ENCODE assay signal across 8 cellular contexts in the genomic region with DNA sequence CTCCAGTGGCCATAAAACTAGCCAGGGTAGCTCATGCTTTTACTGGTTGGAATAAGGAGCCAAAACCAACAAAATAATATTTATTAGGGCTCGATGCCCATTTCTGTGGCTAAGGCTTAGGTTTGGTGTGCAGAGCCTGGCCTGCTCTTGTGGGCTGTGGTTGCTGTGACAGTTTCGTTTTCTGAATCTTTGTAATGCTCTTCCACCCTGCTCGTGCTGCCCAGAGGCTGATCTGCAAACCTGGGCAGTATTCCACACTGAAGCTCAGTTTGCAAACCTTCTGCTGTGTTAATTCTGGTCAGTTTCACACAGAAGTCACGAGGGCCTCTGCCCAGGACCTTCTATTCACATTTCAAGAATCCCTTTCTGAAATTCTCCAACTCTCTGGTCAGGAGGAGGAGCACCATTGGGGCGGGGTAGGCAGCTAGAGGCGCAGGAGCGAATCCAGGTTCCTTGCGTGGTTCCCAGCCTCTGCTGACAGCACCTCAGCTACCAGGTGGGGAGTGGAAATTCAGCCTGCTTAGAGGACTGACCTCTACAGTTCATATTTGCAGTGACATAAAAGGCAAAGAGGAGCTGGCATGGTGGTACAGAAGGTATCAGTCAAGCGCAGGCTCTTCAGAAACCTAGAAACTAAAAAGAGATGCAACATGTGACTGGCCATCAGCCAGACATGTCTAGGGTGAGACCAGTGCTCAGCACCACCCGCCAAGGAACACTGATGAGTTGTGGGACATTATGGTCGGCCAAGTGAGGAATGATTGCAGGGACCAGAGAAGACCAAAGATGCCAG. TPM values are rescaled to one million over a fixed set of nuclear protein-coding genes. Genes with fewer than 3 reads are reported as not detected.
DNase-seq lines count a peak whose midpoint lies in the region; ATAC-seq and TF ChIP-seq lines count a peak whose summit lies in the region.

No MANE protein-coding gene starts in this region.

- DNase-seq in GM23338 (ENCODE audit: low spot score) (no peak), transverse colon (no peak), NCI-H2107 treated with DMSO at 0.1 percent for 48 hours (lab: John Stamatoyannopoulos, UW; ENCODE audit: unreplicated experiment) (no peak)
- no peak for DNase-seq in stimulated activated CD8-positive, alpha-beta memory T cell treated with anti-CD3 and anti-CD28 coated beads, Interleukin-4, amount 100 ng/mL, for 48 hours

- no peaks in the 10 kb centered on the region for H3F3A ChIP-seq in GM23338 (replicated peaks; ENCODE audit: low read depth)

- no peaks in the 10 kb centered on the region for H3K36me3 ChIP-seq in GM23338 (ENCODE audit: insufficient read depth)
- H3K36me3 ChIP-seq in transverse colon = peaks cover 0 to 18% (median 0%) of the 10 kb centered on the region in 4 donors

- no peak overlapping the region for H3K27ac Mint-ChIP-seq in GM23338

- H3K4me3 ChIP-seq in skin epidermis (peak overlapping the region in 1 of 7 experiments; percentile 4), GM23338 (no peak overlapping the region), transverse colon (no peak overlapping the region)

- H3K4me1 ChIP-seq in GM23338 (ENCODE audit: insufficient read depth) (no peaks in the 10 kb centered on the region; the same call in 1 of the 2 replicates), transverse colon (peaks cover 1 to 35% (median 8%) of the 10 kb centered on the region in 4 donors)

- H3K4me2 ChIP-seq in GM23338 = no peak overlapping the region

- TF ChIP-seq POLR2A in transverse colon (IDR thresholded peaks at IDR 0.05) = no peak

- no peaks in the 10 kb centered on the region for H3K9me3 ChIP-seq in transverse colon

- H4K20me1 ChIP-seq in GM23338 (replicated peaks; ENCODE audit: insufficient read depth) = peaks cover 3% of the 10 kb centered on the region; the same call in 1 of the 2 replicates

- H3K4me3 Mint-ChIP-seq in GM23338 = no peak overlapping the region

- ATAC-seq in GM19023 (IDR thresholded peaks at IDR 0.05; ENCODE audit: unreplicated experiment) (peak; percentile 71), HG03354 (IDR thresholded peaks at IDR 0.05; ENCODE audit: poor library complexity, severe bottlenecking, unreplicated experiment) (peak; percentile 58), esophagus mucosa (peak; percentile 41), GM23338 (no peak)

- H3K27ac ChIP-seq in skin epidermis (peak overlapping the region in 16 of 21 experiments; percentile 6 to 68 (median 50)), GM23338 (ENCODE audit: low read depth) (no peak overlapping the region), transverse colon (peak overlapping the region in 2 of 4 donors; percentile 1 to 5)

- H3K9me2 ChIP-seq in GM23338 (ENCODE audit: insufficient read depth) = no peaks in the 10 kb centered on the region

- intact Hi-C loops in transverse colon (cut with DNase I; ENCODE audit: low total_unique reads) = no loop called here

- TF ChIP-seq CTCF in GM23338 (conservative IDR thresholded peaks at IDR 0.05; ENCODE audit: low read depth in 2 of 2) (no peak), transverse colon (IDR thresholded peaks at IDR 0.05) (no peak)

- peaks cover 14% of the 10 kb centered on the region; the same call in 2 of the 3 replicates for H3K36me3 Mint-ChIP-seq in GM23338 (ENCODE audit: low read depth)

- H2AFZ ChIP-seq in GM23338 = no peak overlapping the region

- TF ChIP-seq EP300 in transverse colon (IDR thresholded peaks at IDR 0.05; ENCODE audit: low read depth) = no peak

- H3K9me3 Mint-ChIP-seq in GM23338 = no peaks in the 10 kb centered on the region

- H3K27me3 Mint-ChIP-seq in GM23338 (ENCODE audit: insufficient read depth, low read depth, poor library complexity) = peaks cover 2% of the 10 kb centered on the region

- peaks cover 5% of the 10 kb centered on the region; the same call in 2 of the 3 replicates for H3K4me1 Mint-ChIP-seq in GM23338

- no peaks in the 10 kb centered on the region for H3K27me3 ChIP-seq in GM23338 (ENCODE audit: insufficient read depth)
- H3K27me3 ChIP-seq in transverse colon = no peaks in the 10 kb centered on the region

- in situ Hi-C loops in transverse colon (cut with MboI; ENCODE audit: low pct_ligation_motif_present in 1 of 4, low pct_unique_long_range_greater_than_20kb in 1 of 4, low sequenced_read_pairs in 3 of 4) = no loop called here

- no peaks in the 10 kb centered on the region for H3K79me2 ChIP-seq in GM23338 (replicated peaks; ENCODE audit: insufficient read depth)

- 81 to 100% methylated on average over 4 to 11 of the region's 11 CpGs for WGBS in transverse colon (ENCODE audit: low coverage in 1 of 2), 2 donors

TF ChIP-seq in GM23338, 12 proteins besides CTCF, POLR2A, EP300 and RAD21 (continues in another document):
- no peak for TF ChIP-seq CREB1 (CRISPR knock-in tag; IDR thresholded peaks at IDR 0.05; ENCODE audit: low read depth)
- TF ChIP-seq, protein P1, sequence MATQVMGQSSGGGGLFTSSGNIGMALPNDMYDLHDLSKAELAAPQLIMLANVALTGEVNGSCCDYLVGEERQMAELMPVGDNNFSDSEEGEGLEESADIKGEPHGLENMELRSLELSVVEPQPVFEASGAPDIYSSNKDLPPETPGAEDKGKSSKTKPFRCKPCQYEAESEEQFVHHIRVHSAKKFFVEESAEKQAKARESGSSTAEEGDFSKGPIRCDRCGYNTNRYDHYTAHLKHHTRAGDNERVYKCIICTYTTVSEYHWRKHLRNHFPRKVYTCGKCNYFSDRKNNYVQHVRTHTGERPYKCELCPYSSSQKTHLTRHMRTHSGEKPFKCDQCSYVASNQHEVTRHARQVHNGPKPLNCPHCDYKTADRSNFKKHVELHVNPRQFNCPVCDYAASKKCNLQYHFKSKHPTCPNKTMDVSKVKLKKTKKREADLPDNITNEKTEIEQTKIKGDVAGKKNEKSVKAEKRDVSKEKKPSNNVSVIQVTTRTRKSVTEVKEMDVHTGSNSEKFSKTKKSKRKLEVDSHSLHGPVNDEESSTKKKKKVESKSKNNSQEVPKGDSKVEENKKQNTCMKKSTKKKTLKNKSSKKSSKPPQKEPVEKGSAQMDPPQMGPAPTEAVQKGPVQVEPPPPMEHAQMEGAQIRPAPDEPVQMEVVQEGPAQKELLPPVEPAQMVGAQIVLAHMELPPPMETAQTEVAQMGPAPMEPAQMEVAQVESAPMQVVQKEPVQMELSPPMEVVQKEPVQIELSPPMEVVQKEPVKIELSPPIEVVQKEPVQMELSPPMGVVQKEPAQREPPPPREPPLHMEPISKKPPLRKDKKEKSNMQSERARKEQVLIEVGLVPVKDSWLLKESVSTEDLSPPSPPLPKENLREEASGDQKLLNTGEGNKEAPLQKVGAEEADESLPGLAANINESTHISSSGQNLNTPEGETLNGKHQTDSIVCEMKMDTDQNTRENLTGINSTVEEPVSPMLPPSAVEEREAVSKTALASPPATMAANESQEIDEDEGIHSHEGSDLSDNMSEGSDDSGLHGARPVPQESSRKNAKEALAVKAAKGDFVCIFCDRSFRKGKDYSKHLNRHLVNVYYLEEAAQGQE (IDR thresholded peaks at IDR 0.05; ENCODE audit: unreplicated experiment) = no peak

RNA-seq across cellular contexts. Expression of a gene that starts 14.3 kb away (rescaled TPM):
- total RNA-seq in esophagus mucosa = not detected
- 0.66 TPM in 1 of 2 replicates, not detected in the other for total RNA-seq in GM23338 (2014; rRNA removed; shearing (Covaris generic))
- polyA plus RNA-seq in GM23338 (2016; fragmentation: Nextera tagmentation; extraction: Ambion mirVana) = 0.10 and 0.26 TPM in 2 replicates
- total RNA-seq in transverse colon = not detected

RNA-seq across cellular contexts. Expression of a gene that starts 18.9 kb away (rescaled TPM):
- total RNA-seq in esophagus mucosa (2.0 TPM), transverse colon (10 to 100 TPM in 1 of 4 donors, 1 to 10 TPM in 2, not detected in 1; 1.5 to 14.1 (median 3.0) TPM)
- 0.08 and 1.9 TPM in 2 replicates for total RNA-seq in GM23338 (2014; rRNA removed; shearing (Covaris generic))
- 0.66 and 0.71 TPM in 2 replicates for polyA plus RNA-seq in GM23338 (2016; fragmentation: Nextera tagmentation; extraction: Ambion mirVana)

RNA-seq across cellular contexts. Expression of a gene that starts 26.4 kb away (rescaled TPM):
- 8.0 TPM for total RNA-seq in esophagus mucosa
- total RNA-seq in GM23338 (2014; rRNA removed; shearing (Covaris generic)) = 28.4 TPM in 2 replicates
- polyA plus RNA-seq in GM23338 (2016; fragmentation: Nextera tagmentation; extraction: Ambion mirVana) = 8.5 and 13.4 TPM in 2 replicates
- 100 to 1,000 TPM in 1 of 4 donors, 10 to 100 TPM in 3; 26.1 to 180 (median 94.5) TPM for total RNA-seq in transverse colon

RNA-seq across cellular contexts. Expression of a gene that starts 38.4 kb away (rescaled TPM):
- 3.7 TPM for total RNA-seq in esophagus mucosa
- total RNA-seq in GM23338 (2014; rRNA removed; shearing (Covaris generic)) = 42.6 and 45.0 TPM in 2 replicates
- polyA plus RNA-seq in GM23338 (2016; fragmentation: Nextera tagmentation; extraction: Ambion mirVana) = 12.1 and 13.9 TPM in 2 replicates
- 1 to 10 TPM in 3 of 4 donors, not detected in 1; 1.2 to 2.7 (median 2.1) TPM for total RNA-seq in transverse colon
